Comparison of ENCODE assay signal across 8 cellular contexts in genomic region chr13:32587014-32587773, GRCh38. TPM values are rescaled to one million over a fixed set of nuclear protein-coding genes. Genes with fewer than 3 reads are reported as not detected.
DNase-seq lines count a peak whose midpoint lies in the region; ATAC-seq and TF ChIP-seq lines count a peak whose summit lies in the region.

No MANE protein-coding gene starts in this region.

- H3K27ac ChIP-seq in layer of hippocampus (ENCODE audit: low read depth, low read length) = peak overlapping the region; percentile 88

- no peaks in the 10 kb centered on the region for H3K36me3 Mint-ChIP-seq in chondrocyte (ENCODE audit: low read depth)

- peaks cover 47% of the 10 kb centered on the region for H3K4me1 Mint-ChIP-seq in chondrocyte (ENCODE audit: low read depth)

- peak overlapping the region; percentile 89 for H3K4me3 Mint-ChIP-seq in chondrocyte (ENCODE audit: unreplicated experiment)

- no peaks in the 10 kb centered on the region for H3K27me3 ChIP-seq in layer of hippocampus (ENCODE audit: control insufficient read depth, insufficient read depth, low read length)

- TF ChIP-seq CTCF in chondrocyte (IDR thresholded peaks at IDR 0.05) = peak; percentile 34

- peak overlapping the region; percentile 93 for H3K27ac Mint-ChIP-seq in chondrocyte (ENCODE audit: unreplicated experiment)

- peak; percentile 43 for ATAC-seq in HG02588 (IDR thresholded peaks at IDR 0.05; ENCODE audit: unreplicated experiment)

- no peaks in the 10 kb centered on the region for H3K9me3 Mint-ChIP-seq in chondrocyte (ENCODE audit: low read depth)

- H3K27me3 Mint-ChIP-seq in chondrocyte (ENCODE audit: low read depth) = no peaks in the 10 kb centered on the region

- DNase-seq in DMS79 treated with DMSO at 0.1 percent for 48 hours (lab: John Stamatoyannopoulos, UW) (peak; percentile 39), DMS79 (lab: John Stamatoyannopoulos, UW) (no peak), NCI-H146 treated with DMSO at 0.1 percent for 48 hours (lab: John Stamatoyannopoulos, UW; ENCODE audit: unreplicated experiment) (peak; percentile 33), chondrocyte (ENCODE audit: low spot score) (no peak)
- DNase-seq in activated CD4-positive, alpha-beta T cell treated with anti-CD3 and anti-CD28 coated beads for 24 hours (ENCODE audit: low read depth in 2 of 2) = peak; percentile 32 to 35
- peak; percentile 55 for DNase-seq in stimulated activated CD4-positive, alpha-beta T cell treated with anti-CD3 and anti-CD28 coated beads, Interleukin-1b, Interleukin-23, amount 100 ng/mL, for 48 hours

RNA-seq across cellular contexts. Expression of gene PDS5B, which starts 0.9 kb away (rescaled TPM):
- total RNA-seq in chondrocyte = 48.7 to 77.1 TPM (median 49.0 TPM) in 3 replicates

RNA-seq across cellular contexts. Expression of gene N4BP2L2, which starts 48.6 kb away (rescaled TPM):
- 87.3 to 100 TPM (median 90.0 TPM) in 3 replicates for total RNA-seq in chondrocyte

Comparison
In these comparisons a context has a peak if more than half of its experiments do, and no peak if none do; other contexts are left out.
1. DNase-seq: peak in DMS79 treated with DMSO at 0.1 percent for 48 hours (single experiment), NCI-H146 treated with DMSO at 0.1 percent for 48 hours (single experiment), activated CD4-positive, alpha-beta T cell treated with anti-CD3 and anti-CD28 coated beads for 24 hours (2 of 2) and stimulated activated CD4-positive, alpha-beta T cell treated with anti-CD3 and anti-CD28 coated beads, Interleukin-1b, Interleukin-23, amount 100 ng/mL, for 48 hours (single experiment); none in DMS79 (single experiment) and chondrocyte (single experiment).